In genomic region chr5:69275563-69275962, GRCh38 we compare ENCODE assay signal across 1 cellular context.
TF ChIP-seq lines count a peak whose summit lies in the region.

No MANE protein-coding gene starts in this region.

TF ChIP-seq in HepG2, 621 proteins besides CTCF, POLR2A, EP300 and RAD21:
- TF ChIP-seq ZNF792 (CRISPR knock-in tag; IDR thresholded peaks at IDR 0.05) (no peak), ZNF121 (CRISPR knock-in tag; IDR thresholded peaks at IDR 0.05) (peak; percentile 79), ZNF777 (CRISPR knock-in tag; IDR thresholded peaks at IDR 0.05) (no peak)
